In genomic region chr10:114310346-114310745, GRCh38 we compare ENCODE assay signal across 22 cellular contexts.
DNase-seq lines count a peak whose midpoint lies in the region; ATAC-seq and TF ChIP-seq lines count a peak whose summit lies in the region.
"Had no signal": no experiment of that assay in that cellular context is flagged by ENCODE, and none has a peak within 500 bp of the region (broad histone marks: within the 10 kb centered on the region; RNA-seq: fewer than 3 reads in every experiment).

No MANE protein-coding gene starts in this region.

- peak overlapping the region; percentile 72 for H2BK12ac ChIP-seq in trophoblast cell (ENCODE audit: low read length)

- no peaks in the 10 kb centered on the region for H3K9me3 Mint-ChIP-seq in MCF 10A (ENCODE audit: unreplicated experiment)
- H3K9me3 Mint-ChIP-seq in chondrocyte (ENCODE audit: low read depth) = no peaks in the 10 kb centered on the region
- H3K9me3 Mint-ChIP-seq: CD8-positive, alpha-beta memory T cell had no signal

- H2BK5ac ChIP-seq in trophoblast cell (ENCODE audit: low read depth, low read length, poor library complexity) = peak overlapping the region; percentile 67

- H3K27ac ChIP-seq in mammary epithelial cell (ENCODE audit: insufficient read depth, low read depth, low read length) (no peak overlapping the region), trophoblast cell (ENCODE audit: low read depth, low read length) (peak overlapping the region; percentile 5)
- H3K27ac ChIP-seq: BLaER1 treated with 17β-estradiol and CSF1 and Interleukin-3, amounts not matched to agents 10 nM and 100 nM; KMS-11 had no signal

- H3K36me3 ChIP-seq in mammary epithelial cell (ENCODE audit: insufficient read depth, low read length) (peaks cover 7% of the 10 kb centered on the region), trophoblast cell (ENCODE audit: control insufficient read depth in 1 of 2, insufficient read depth in 2 of 2, low read length in 2 of 2) (peaks cover 39 to 49% of the 10 kb centered on the region in 2 experiments)
- H3K36me3 ChIP-seq: BLaER1 treated with 17β-estradiol and CSF1 and Interleukin-3, amounts not matched to agents 10 nM and 100 nM had no signal

- peak overlapping the region; percentile 10 for H3K4ac ChIP-seq in trophoblast cell (ENCODE audit: low read depth, low read length)

- no peaks in the 10 kb centered on the region for H4K20me1 ChIP-seq in mammary epithelial cell (ENCODE audit: insufficient read depth, low read length)
- H4K20me1 ChIP-seq: BLaER1 treated with 17β-estradiol and CSF1 and Interleukin-3, amounts not matched to agents 10 nM and 100 nM had no signal

- intact Hi-C loops in MCF 10A (cut with micrococcal nuclease) = no loop called here
- intact Hi-C loops in mammary epithelial cell (cut with micrococcal nuclease) = no loop called here

- CTCF ChIA-PET in MCF 10A (lab: Yijun Ruan, JAX) (interaction anchor here (0.6 to 1.5 kb wide), 2 partner anchors 76 to 128 kb away, joined by 3 to 8 read pairs; no protein-coding TSS in a partner anchor), mammary epithelial cell (lab: Charles Lee; ENCODE audit: low non-redundant PET) (no interaction called here)

- no peak for ATAC-seq in GM21737 (IDR thresholded peaks at IDR 0.05; ENCODE audit: unreplicated experiment)
- ATAC-seq in GM21381 (IDR thresholded peaks at IDR 0.05; ENCODE audit: unreplicated experiment) = no peak

- peak overlapping the region; percentile 44 for H2AK5ac ChIP-seq in trophoblast cell (ENCODE audit: low read length)

- H2BK120ac ChIP-seq in trophoblast cell (ENCODE audit: insufficient read depth, low read length, poor library complexity) = peak overlapping the region; percentile 69

- peak overlapping the region; percentile 56 for H4K8ac ChIP-seq in trophoblast cell (ENCODE audit: low read depth, low read length)

- in situ Hi-C loops in mammary epithelial cell (cut with MboI; ENCODE audit: low sequenced_read_pairs in 2 of 2) = loop anchor here in 1 of 2 donors (10.0 to 25.0 kb wide), 2 partner anchors 114 to 477 kb away; no protein-coding TSS in a partner anchor

- peak overlapping the region; percentile 37 for H3K14ac ChIP-seq in trophoblast cell (ENCODE audit: low read length)

- POLR2A ChIA-PET in MCF 10A (lab: Yijun Ruan, JAX) = interaction anchor here (0.7 kb wide), 1 partner anchor 140 kb away, joined by 3 read pairs; no protein-coding TSS in a partner anchor

- TF ChIP-seq CTCF in MCF 10A (IDR thresholded peaks at IDR 0.05; ENCODE audit: unreplicated experiment) (no peak), mammary epithelial cell (conservative IDR thresholded peaks at IDR 0.05 in 1 of 2, IDR thresholded peaks at IDR 0.05 in 1 of 2; ENCODE audit: extremely low read depth in 1 of 2, insufficient read depth in 1 of 2, low read depth in 1 of 2, low read length in 2 of 2) (no peak), chondrocyte (IDR thresholded peaks at IDR 0.05) (no peak)

- H3K18ac ChIP-seq in trophoblast cell (ENCODE audit: low read length) = peak overlapping the region; percentile 42

- H2AFZ ChIP-seq in mammary epithelial cell (ENCODE audit: low read depth, low read length) (no peak overlapping the region), trophoblast cell (ENCODE audit: insufficient read depth, low read length, poor library complexity) (no peak overlapping the region)

- peak overlapping the region; percentile 14 for H4K12ac ChIP-seq in trophoblast cell (ENCODE audit: low read depth, low read length)

- H3K27me3 ChIP-seq in mammary epithelial cell (ENCODE audit: insufficient read depth, low read length) = no peaks in the 10 kb centered on the region
- H3K27me3 ChIP-seq in trophoblast cell (ENCODE audit: insufficient read depth, low read length) = no peaks in the 10 kb centered on the region
- H3K27me3 ChIP-seq: BLaER1 treated with 17β-estradiol and CSF1 and Interleukin-3, amounts not matched to agents 10 nM and 100 nM had no signal

- BruUV-seq in MCF 10A (replicated peaks; lab: Mats Ljungman, UMichigan) (no TSS peak), mammary epithelial cell (replicated peaks; lab: Mats Ljungman, UMichigan) (no TSS peak)

- H3K4me1 Mint-ChIP-seq in MCF 10A (ENCODE audit: insufficient read depth, unreplicated experiment) = peaks cover 12% of the 10 kb centered on the region
- peaks cover 26% of the 10 kb centered on the region for H3K4me1 Mint-ChIP-seq in chondrocyte (ENCODE audit: low read depth)

- no peaks in the 10 kb centered on the region for H3K9me3 ChIP-seq in mammary epithelial cell (replicated peaks; ENCODE audit: insufficient read depth, low read length)
- peaks cover 3% of the 10 kb centered on the region for H3K9me3 ChIP-seq in trophoblast cell (ENCODE audit: insufficient read depth, low read depth, low read length)
- H3K9me3 ChIP-seq: BLaER1 treated with 17β-estradiol and CSF1 and Interleukin-3, amounts not matched to agents 10 nM and 100 nM had no signal

- DNase-seq in MCF 10A (ENCODE audit: unreplicated experiment) = peak; percentile 25
- no peak for DNase-seq in mammary epithelial cell
- peak; percentile 68 for DNase-seq in chondrocyte (ENCODE audit: low spot score)
- DNase-seq in trophoblast cell = no peak
- DNase-seq in NCI-H526 (lab: John Stamatoyannopoulos, UW) = no peak
- DNase-seq: 8988T; Calu3; CD8-positive, alpha-beta memory T cell; DMS153; GF-D8; IMR-90; MV-4-11; NCI-H1694 treated with DMSO at 0.1 percent for 48 hours; NCI-H2081 treated with DMSO at 0.1 percent for 48 hours; NCI-H2171 treated with DMSO at 0.1 percent for 48 hours; NCI-H524 treated with DMSO at 0.1 percent for 48 hours; OCI-M1; SIG-M5 had no signal

- no peaks in the 10 kb centered on the region for H3K79me2 ChIP-seq in mammary epithelial cell (ENCODE audit: insufficient read depth, low read length)
- no peaks in the 10 kb centered on the region for H3K79me2 ChIP-seq in trophoblast cell (ENCODE audit: control insufficient read depth, insufficient read depth, low read length, poor library complexity)

- H3K27me3 Mint-ChIP-seq in MCF 10A (ENCODE audit: insufficient read depth, unreplicated experiment) (no peaks in the 10 kb centered on the region), chondrocyte (ENCODE audit: low read depth) (no peaks in the 10 kb centered on the region)
- H3K27me3 Mint-ChIP-seq: CD8-positive, alpha-beta memory T cell had no signal

- no peak overlapping the region for H3K4me2 ChIP-seq in mammary epithelial cell (ENCODE audit: insufficient read depth, low read depth, low read length)
- no peak overlapping the region for H3K4me2 ChIP-seq in trophoblast cell (ENCODE audit: low read length)
- H3K4me2 ChIP-seq: BLaER1 treated with 17β-estradiol and CSF1 and Interleukin-3, amounts not matched to agents 10 nM and 100 nM; KMS-11 had no signal

- H3K27ac Mint-ChIP-seq in MCF 10A (ENCODE audit: low read depth, unreplicated experiment) (no peak overlapping the region), chondrocyte (ENCODE audit: unreplicated experiment) (no peak overlapping the region)

- H3K4me1 ChIP-seq in mammary epithelial cell (ENCODE audit: insufficient read depth, low read length) = peaks cover 16% of the 10 kb centered on the region
- peaks cover 18 to 33% of the 10 kb centered on the region in 2 experiments for H3K4me1 ChIP-seq in trophoblast cell (ENCODE audit: control insufficient read depth in 1 of 2, insufficient read depth in 2 of 2, low read length in 2 of 2)

- dilution Hi-C loops in mammary epithelial cell (cut with HindIII; ENCODE audit: low sequenced_read_pairs) = no loop called here

- peaks cover 16% of the 10 kb centered on the region for H3K79me1 ChIP-seq in trophoblast cell (ENCODE audit: low read length)

- peaks cover 8% of the 10 kb centered on the region for H3K36me3 Mint-ChIP-seq in MCF 10A (ENCODE audit: insufficient read depth, unreplicated experiment)
- H3K36me3 Mint-ChIP-seq in chondrocyte (ENCODE audit: low read depth) = peaks cover 1% of the 10 kb centered on the region

- WGBS in mammary epithelial cell (ENCODE audit: low coverage, missing lambda C conversion rate) = 93% methylated on average over 8 of the region's 10 CpGs
- no CpG with 5 or more reads among the region's 10 CpGs for WGBS in trophoblast cell (ENCODE audit: extremely low coverage, insufficient coverage, insufficient read length)

- H3K4me3 Mint-ChIP-seq in MCF 10A (ENCODE audit: unreplicated experiment) (no peak overlapping the region), chondrocyte (ENCODE audit: unreplicated experiment) (no peak overlapping the region)
- H3K4me3 Mint-ChIP-seq: CD8-positive, alpha-beta memory T cell had no signal

- no peak overlapping the region for H3K23ac ChIP-seq in trophoblast cell (ENCODE audit: low read length)

- peak overlapping the region; percentile 67 for H4K91ac ChIP-seq in trophoblast cell (ENCODE audit: low read depth, low read length)

- H3K4me3 ChIP-seq in mammary epithelial cell (replicated peaks in 1 of 3; ENCODE audit: insufficient read depth in 1 of 3, low read depth in 2 of 3, low read length in 3 of 3) = no peak overlapping the region
- no peak overlapping the region for H3K4me3 ChIP-seq in trophoblast cell (ENCODE audit: low read depth, low read length)
- H3K4me3 ChIP-seq: BLaER1 treated with 17β-estradiol and CSF1 and Interleukin-3, amounts not matched to agents 10 nM and 100 nM had no signal

- no peak overlapping the region for H3K9ac ChIP-seq in mammary epithelial cell (ENCODE audit: insufficient read depth, low read length)
- no peak overlapping the region for H3K9ac ChIP-seq in trophoblast cell (ENCODE audit: low read length)
- H3K9ac ChIP-seq: BLaER1 treated with 17β-estradiol and CSF1 and Interleukin-3, amounts not matched to agents 10 nM and 100 nM; KMS-11 had no signal

Comparison
In these comparisons a context has a peak if more than half of its experiments do, and no peak if none do; other contexts are left out.
1. DNase-seq: peak in MCF 10A (single experiment) and chondrocyte (single experiment); none in mammary epithelial cell (single experiment), trophoblast cell (0 of 2) and NCI-H526 (0 of 2).